ENCODE assay signal across 1 cellular context in genomic region chr7:148527717-148528168, GRCh38.
TF ChIP-seq lines count a peak whose summit lies in the region.

No MANE protein-coding gene starts in this region.

TF ChIP-seq in K562, 482 proteins besides CTCF, POLR2A, EP300 and RAD21 (continued from another document and continues in another):
- no peak for TF ChIP-seq PATZ1 (CRISPR knock-in tag; IDR thresholded peaks at IDR 0.05; ENCODE audit: borderline replicate concordance)
- no peak for TF ChIP-seq DMBX1 (CRISPR knock-in tag; IDR thresholded peaks at IDR 0.05; ENCODE audit: borderline replicate concordance)
- no peak for TF ChIP-seq ZZZ3 (IDR thresholded peaks at IDR 0.05)
- TF ChIP-seq SIX5 (IDR thresholded peaks at IDR 0.05; ENCODE audit: borderline replicate concordance in 1 of 2, insufficient read depth in 1 of 2, low read depth in 1 of 2, low read length in 2 of 2), result no peak
- no peak for TF ChIP-seq NFIX (CRISPR knock-in tag; IDR thresholded peaks at IDR 0.05; ENCODE audit: low read depth)
- TF ChIP-seq ZNF695 (CRISPR knock-in tag; IDR thresholded peaks at IDR 0.05), result no peak
- TF ChIP-seq ZNF316 (IDR thresholded peaks at IDR 0.05), result no peak
- TF ChIP-seq NUFIP1 (IDR thresholded peaks at IDR 0.05; ENCODE audit: partially characterized antibody), result no peak
- peak in 1 of 2 experiments; percentile 45; a peak in 1 of 4 replicates for TF ChIP-seq ARNT (IDR thresholded peaks at IDR 0.05)
- TF ChIP-seq SLC30A9 (CRISPR knock-in tag; IDR thresholded peaks at IDR 0.05), result no peak
- TF ChIP-seq RFX7 (CRISPR knock-in tag; IDR thresholded peaks at IDR 0.05), result no peak
- TF ChIP-seq ZNF586 (CRISPR knock-in tag; conservative IDR thresholded peaks at IDR 0.05), result no peak
- no peak for TF ChIP-seq ZNF232 (CRISPR knock-in tag; IDR thresholded peaks at IDR 0.05)
- TF ChIP-seq SIRT6 (IDR thresholded peaks at IDR 0.05; ENCODE audit: low read depth, low read length), result no peak
- TF ChIP-seq KLF16 (IDR thresholded peaks at IDR 0.05), result peak; percentile 56; the same call in 1 of the 2 replicates
- peak; percentile 39; the same call in 1 of the 2 replicates for TF ChIP-seq EHMT2 (IDR thresholded peaks at IDR 0.05)
- no peak for TF ChIP-seq EP400 (IDR thresholded peaks at IDR 0.05)
- TF ChIP-seq GABPB2 (CRISPR knock-in tag; conservative IDR thresholded peaks at IDR 0.05), result no peak
- no peak for TF ChIP-seq ZNF398 (CRISPR knock-in tag; IDR thresholded peaks at IDR 0.05)
- TF ChIP-seq ID3 (CRISPR knock-in tag; IDR thresholded peaks at IDR 0.05), result no peak
- TF ChIP-seq ID3 (tag; IDR thresholded peaks at IDR 0.05), result no peak
- TF ChIP-seq YY1 (IDR thresholded peaks at IDR 0.05; ENCODE audit: borderline replicate concordance in 1 of 3, control insufficient read depth in 1 of 3, extremely low read depth in 1 of 3, insufficient read depth in 3 of 3, insufficient read length in 1 of 3, insufficient replicate concordance in 2 of 3, low read depth in 1 of 3, low read length in 2 of 3), result peak in 2 of 3 experiments; percentile 12 to 38
- no peak for TF ChIP-seq ZNF3 (CRISPR knock-in tag; IDR thresholded peaks at IDR 0.05)
- no peak for TF ChIP-seq CHCHD3 (CRISPR knock-in tag; IDR thresholded peaks at IDR 0.05)
- TF ChIP-seq ZNF518B (CRISPR knock-in tag; IDR thresholded peaks at IDR 0.05), result no peak
- no peak for TF ChIP-seq ZNF263 (CRISPR knock-in tag; IDR thresholded peaks at IDR 0.05; ENCODE audit: borderline replicate concordance)
- TF ChIP-seq ZNF699 (CRISPR knock-in tag; IDR thresholded peaks at IDR 0.05; ENCODE audit: insufficient replicate concordance), result no peak
- no peak for TF ChIP-seq ETV5 (CRISPR knock-in tag; IDR thresholded peaks at IDR 0.05; ENCODE audit: low read depth)
- no peak for TF ChIP-seq ZNF589 (CRISPR knock-in tag; IDR thresholded peaks at IDR 0.05; ENCODE audit: low read depth)
- TF ChIP-seq ZNF124 (CRISPR knock-in tag; IDR thresholded peaks at IDR 0.05), result no peak
- no peak for TF ChIP-seq OTX1 (CRISPR knock-in tag; IDR thresholded peaks at IDR 0.05)
- no peak for TF ChIP-seq E2F6 (IDR thresholded peaks at IDR 0.05; ENCODE audit: borderline replicate concordance in 1 of 2, extremely low read depth in 1 of 2, insufficient read depth in 1 of 2, insufficient read length in 1 of 2, low read depth in 1 of 2, low read length in 1 of 2, poor library complexity in 1 of 2, severe bottlenecking in 1 of 2)
- TF ChIP-seq MTA3 (IDR thresholded peaks at IDR 0.05; ENCODE audit: borderline replicate concordance), result no peak
- 0 out of 2 replicates have a peak, but pooled peaks have one; percentile 15 for TF ChIP-seq ZNF143 (CRISPR knock-in tag; IDR thresholded peaks at IDR 0.05)
- peak; percentile 91 for TF ChIP-seq CTCFL (IDR thresholded peaks at IDR 0.05; ENCODE audit: borderline replicate concordance, insufficient read depth, low read depth, low read length, poor library complexity, severe bottlenecking)
- no peak for TF ChIP-seq ZC3H4 (CRISPR knock-in tag; IDR thresholded peaks at IDR 0.05; ENCODE audit: borderline replicate concordance)
- TF ChIP-seq SFPQ (IDR thresholded peaks at IDR 0.05; ENCODE audit: low read depth, low read length), result no peak
- no peak for TF ChIP-seq ZNF740 (CRISPR knock-in tag; IDR thresholded peaks at IDR 0.05)
- no peak for TF ChIP-seq ZNF740 (tag; IDR thresholded peaks at IDR 0.05)
- TF ChIP-seq ZNF280A (IDR thresholded peaks at IDR 0.05; ENCODE audit: low read depth, partially characterized antibody), result no peak
- TF ChIP-seq ZBTB7A (IDR thresholded peaks at IDR 0.05; ENCODE audit: borderline replicate concordance, control insufficient read depth, low read depth, low read length), result no peak
- TF ChIP-seq CXXC5 (CRISPR knock-in tag; IDR thresholded peaks at IDR 0.05), result no peak
- TF ChIP-seq USF1 (CRISPR knock-in tag; IDR thresholded peaks at IDR 0.05), result peak; percentile 24; the same call in 1 of the 2 replicates
- no peak for TF ChIP-seq JUN (IDR thresholded peaks at IDR 0.05; ENCODE audit: borderline replicate concordance, low read depth, low read length)
- no peak for TF ChIP-seq JUN (CRISPR knock-in tag; IDR thresholded peaks at IDR 0.05; ENCODE audit: borderline replicate concordance)
- TF ChIP-seq ZBED1 (IDR thresholded peaks at IDR 0.05), result no peak
- TF ChIP-seq MAX (CRISPR knock-in tag; IDR thresholded peaks at IDR 0.05), result no peak
- no peak for TF ChIP-seq NR4A1 (CRISPR knock-in tag; IDR thresholded peaks at IDR 0.05)
- TF ChIP-seq NR4A1 (tag; IDR thresholded peaks at IDR 0.05), result no peak
- TF ChIP-seq BRD4 (IDR thresholded peaks at IDR 0.05), result no peak
